ENCODE assay signal across 11 cellular contexts in genomic region chr19:3537438-3538240, GRCh38. TPM values are rescaled to one million over a fixed set of nuclear protein-coding genes. Genes with fewer than 3 reads are reported as not detected.
A peak's percentile ranks its signal among the peaks of the same experiment; 100 is the strongest.
DNase-seq lines count a peak whose midpoint lies in the region; TF ChIP-seq lines count a peak whose summit lies in the region.
"Had no signal": no experiment of that assay in that cellular context is flagged by ENCODE, and none has a peak within 500 bp of the region (broad histone marks: within the 10 kb centered on the region; RNA-seq: fewer than 3 reads in every experiment).

No MANE protein-coding gene starts in this region.

- no peak overlapping the region for H3K4me3 Mint-ChIP-seq in CD14-positive monocyte
- H3K4me3 Mint-ChIP-seq: CD4-positive, alpha-beta memory T cell had no signal

- TF ChIP-seq POLR2A in uterus (IDR thresholded peaks at IDR 0.05) = no peak

- H3K9me3 ChIP-seq in uterus = no peaks in the 10 kb centered on the region

- DNase-seq in CD14-positive monocyte (ENCODE audit: low spot score) (peak; percentile 77), RPMI7951 (ENCODE audit: low read depth) (peak; percentile 44), NCI-H1105 (lab: John Stamatoyannopoulos, UW) (no peak), uterus (no peak), DMS79 (lab: John Stamatoyannopoulos, UW) (no peak)
- DNase-seq: activated CD8-positive, alpha-beta memory T cell treated with anti-CD3 and anti-CD28 coated beads for 24 hours; CD4-positive, alpha-beta memory T cell; NCI-H226 had no signal

- H3K36me3 Mint-ChIP-seq in CD14-positive monocyte = peaks cover 30 to 57% of the 10 kb centered on the region in 2 donors

- H3K4me1 Mint-ChIP-seq in CD14-positive monocyte = peaks cover 13% of the 10 kb centered on the region
- H3K4me1 Mint-ChIP-seq: CD4-positive, alpha-beta memory T cell had no signal

- intact Hi-C loops in CD14-positive monocyte (cut with micrococcal nuclease) = no loop called here
- intact Hi-C loops in uterus (cut with DNase I; ENCODE audit: low total_unique reads) = no loop called here

- H3K27me3 Mint-ChIP-seq in CD14-positive monocyte (ENCODE audit: low read depth in 3 of 3) = peaks cover 0 to 1% (median 0%) of the 10 kb centered on the region in 3 donors
- H3K27me3 Mint-ChIP-seq: CD4-positive, alpha-beta memory T cell had no signal

- H3K27me3 ChIP-seq in layer of hippocampus (ENCODE audit: control insufficient read depth, insufficient read depth, low read length) (no peaks in the 10 kb centered on the region), uterus (no peaks in the 10 kb centered on the region)

- peak overlapping the region in 6 of 7 donors; percentile 15 to 77 (median 59) for H3K27ac Mint-ChIP-seq in CD14-positive monocyte

- H3K9me3 Mint-ChIP-seq in CD14-positive monocyte = peaks cover 0 to 5% (median 2%) of the 10 kb centered on the region in 7 donors
- H3K9me3 Mint-ChIP-seq: CD4-positive, alpha-beta memory T cell had no signal

- no peaks in the 10 kb centered on the region for H3K36me3 ChIP-seq in uterus

- peak overlapping the region; percentile 86 for H3K27ac ChIP-seq in layer of hippocampus (ENCODE audit: low read depth, low read length)
- no peak overlapping the region for H3K27ac ChIP-seq in uterus
- H3K27ac ChIP-seq: SK-N-MC had no signal

- no peak overlapping the region for H3K4me3 ChIP-seq in uterus
- H3K4me3 ChIP-seq: SK-N-MC had no signal

- H3K4me1 ChIP-seq in uterus = no peaks in the 10 kb centered on the region

- TF ChIP-seq CTCF in CD14-positive monocyte (IDR thresholded peaks at IDR 0.05) (no peak), uterus (IDR thresholded peaks at IDR 0.05) (no peak)

RNA-seq across cellular contexts. Expression of gene TEKTIP1, which starts 1.3 kb away (rescaled TPM):
- not detected for polyA plus RNA-seq in CD14-positive monocyte
- total RNA-seq in RPMI7951 (2014; rRNA removed; shearing (Covaris generic)) = not detected in 2 replicates
- total RNA-seq in uterus = 1 to 10 TPM in 1 of 4 donors, not detected in 3; 5.5 TPM
- total RNA-seq: lung microvascular endothelial cell had no signal

RNA-seq across cellular contexts. Expression of gene MFSD12, which starts 19.7 kb away (rescaled TPM):
- polyA plus RNA-seq in CD14-positive monocyte = 10 to 100 TPM; 47.9 to 55.5 TPM
- total RNA-seq in RPMI7951 (2014; rRNA removed; shearing (Covaris generic)) = 205 and 240 TPM in 2 replicates
- 10 to 100 TPM in 3 of 4 donors, under 1 TPM in 1; 0.59 to 44.9 (median 38.9) TPM for total RNA-seq in uterus

RNA-seq across cellular contexts. Expression of gene FZR1, which starts 31.5 kb away (rescaled TPM):
- polyA plus RNA-seq in CD14-positive monocyte = 1 to 10 TPM; 7.7 to 9.4 TPM
- total RNA-seq in RPMI7951 (2014; rRNA removed; shearing (Covaris generic)) = 37.2 and 48.2 TPM in 2 replicates
- 10 to 100 TPM in 3 of 4 donors, 1 to 10 TPM in 1; 3.8 to 70.8 (median 33.0) TPM for total RNA-seq in uterus

RNA-seq across cellular contexts. Expression of gene HMG20B, which starts 35.1 kb away (rescaled TPM):
- polyA plus RNA-seq in CD14-positive monocyte = 10 to 100 TPM; 52.4 to 58.8 TPM
- total RNA-seq in RPMI7951 (2014; rRNA removed; shearing (Covaris generic)) = 135 and 192 TPM in 2 replicates
- 100 to 1,000 TPM in 1 of 4 donors, 10 to 100 TPM in 3; 52.9 to 232 (median 63.6) TPM for total RNA-seq in uterus

RNA-seq across cellular contexts. Expression of gene DOHH, which starts 37.2 kb away (rescaled TPM):
- 1 to 10 TPM; 3.7 to 4.1 TPM for polyA plus RNA-seq in CD14-positive monocyte
- 7.1 and 9.1 TPM in 2 replicates for total RNA-seq in RPMI7951 (2014; rRNA removed; shearing (Covaris generic))
- 10 to 100 TPM in 1 of 4 donors, 1 to 10 TPM in 3; 1.2 to 10.4 (median 4.7) TPM for total RNA-seq in uterus

Comparison
In these comparisons a context has a peak if more than half of its experiments do, and no peak if none do; other contexts are left out.
1. DNase-seq: peak in CD14-positive monocyte (single experiment) and RPMI7951 (single experiment); none in NCI-H1105 (single experiment), uterus (0 of 2) and DMS79 (single experiment).